1 cellular context compared by ENCODE assay signal in the genomic region with DNA sequence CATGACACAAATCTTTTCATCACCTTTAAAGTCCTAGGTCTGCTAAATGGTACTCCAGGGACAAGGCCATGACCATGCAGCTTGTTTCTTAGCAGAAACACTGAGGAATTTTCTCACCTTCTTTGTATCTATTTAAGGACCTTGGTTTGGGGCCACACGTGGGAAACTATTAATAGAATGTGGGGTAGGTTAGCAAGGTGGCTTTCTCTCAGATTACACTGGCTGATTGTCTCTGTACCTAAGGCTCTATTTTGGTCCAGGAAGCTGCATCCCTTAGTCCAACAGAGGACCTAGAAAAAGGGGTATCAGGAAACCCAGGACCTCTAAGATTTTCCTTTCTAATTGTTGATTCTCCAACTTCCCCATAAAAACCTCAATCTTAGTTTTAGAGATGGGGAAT.
TF ChIP-seq lines count a peak whose summit lies in the region.

No MANE protein-coding gene starts in this region.

TF ChIP-seq in GM12878, 131 proteins besides CTCF, POLR2A, EP300 and RAD21:
- TF ChIP-seq POLR2AphosphoS5 (IDR thresholded peaks at IDR 0.05; ENCODE audit: low read length) (no peak), MEF2A (IDR thresholded peaks at IDR 0.05; ENCODE audit: insufficient read depth, low read depth, low read length) (0 out of 2 replicates have a peak, but pooled peaks have one; percentile 38), MEF2B (IDR thresholded peaks at IDR 0.05; ENCODE audit: partially characterized antibody, poor library complexity, severe bottlenecking) (peak; percentile 27), CHD1 (IDR thresholded peaks at IDR 0.05; ENCODE audit: low read depth, low read length) (no peak)
